25 cellular contexts compared by ENCODE assay signal in genomic region chr13:39450176-39450575, GRCh38.
"Had no signal": no experiment of that assay in that cellular context is flagged by ENCODE, and none has a peak within 500 bp of the region (broad histone marks: within the 10 kb centered on the region; RNA-seq: fewer than 3 reads in every experiment).

No MANE protein-coding gene starts in this region.

- H3K4me3 Mint-ChIP-seq: activated B cell treated with CpG ODN at 0.5 μM for 24 hours; activated CD4-positive, alpha-beta memory T cell treated with anti-CD3 and anti-CD28 coated beads for 36 hours; activated CD4-positive, alpha-beta T cell treated with anti-CD3 and anti-CD28 coated beads, Interleukin-2, amount 10 ng/mL, durations not matched to agents 24 days and 14 days; activated naive CD4-positive, alpha-beta T cell treated with anti-CD3 and anti-CD28 coated beads for 36 hours; activated naive CD8-positive, alpha-beta T cell; activated T-cell treated with anti-CD3 and anti-CD28 coated beads, Interleukin-2, amount 50 U/mL, for 4 hours; T-helper 1 cell treated with Interleukin-12 subunit alpha and Interleukin-12 subunit beta and Interleukin-4 antibody, amounts not matched to agents 30 μg/mL and 1 μg/mL, for 36 hours had no signal

- H3K36me3 Mint-ChIP-seq: activated CD4-positive, alpha-beta memory T cell treated with anti-CD3 and anti-CD28 coated beads for 36 hours; activated naive CD8-positive, alpha-beta T cell had no signal

- H3K27me3 Mint-ChIP-seq: activated B cell treated with CpG ODN at 0.5 μM for 24 hours had no signal

- ATAC-seq: activated T-cell treated with anti-CD3 and anti-CD28 coated beads, Interleukin-2, amount 50 U/mL, for 4 hours; PC-3 had no signal

- H3K9me3 Mint-ChIP-seq: activated B cell treated with CpG ODN at 0.5 μM for 24 hours; activated CD4-positive, alpha-beta memory T cell treated with anti-CD3 and anti-CD28 coated beads for 36 hours; activated CD4-positive, alpha-beta T cell treated with anti-CD3 and anti-CD28 coated beads, Interleukin-2, amount 10 ng/mL, durations not matched to agents 24 days and 14 days; activated naive CD4-positive, alpha-beta T cell treated with anti-CD3 and anti-CD28 coated beads for 36 hours; activated T-cell treated with anti-CD3 and anti-CD28 coated beads, Interleukin-2, amount 50 U/mL, for 4 hours; T-helper 1 cell treated with Interleukin-12 subunit alpha and Interleukin-12 subunit beta and Interleukin-4 antibody, amounts not matched to agents 30 μg/mL and 1 μg/mL, for 36 hours had no signal

- DNase-seq: activated B cell treated with CpG ODN at 0.5 μM for 24 hours; activated CD4-positive, alpha-beta memory T cell treated with anti-CD3 and anti-CD28 coated beads for 36 hours; activated CD4-positive, alpha-beta T cell treated with anti-CD3 and anti-CD28 coated beads for 1 hour; activated CD4-positive, alpha-beta T cell treated with anti-CD3 and anti-CD28 coated beads, Interleukin-2, amount 10 ng/mL, durations not matched to agents 24 days and 14 days; activated CD8-positive, alpha-beta memory T cell treated with anti-CD3 and anti-CD28 coated beads for 24 hours; activated gamma-delta T cell; activated naive CD4-positive, alpha-beta T cell treated with anti-CD3 and anti-CD28 coated beads for 36 hours; activated T-cell treated with anti-CD3 and anti-CD28 coated beads, Interleukin-2, amount 50 U/mL, for 4 hours; amygdala; brain microvascular endothelial cell; MG63; MV-4-11; NCI-H1105; NCI-H1436; NCI-H1694 treated with DMSO at 0.1 percent for 48 hours; NCI-H2029 treated with DMSO at 0.1 percent for 48 hours; NCI-H345; NCI-H510A treated with DMSO at 0.1 percent for 48 hours; NCI-H69; NK-92 treated with Interleukin-12 subunit alpha and Interleukin-12 subunit beta, amount 100 ng/mL, for 24 hours; PC-3; SHP77 treated with DMSO at 0.1 percent for 48 hours had no signal

- H3K4me3 ChIP-seq: cardiac muscle cell, MG63 had no signal

- H3K27ac Mint-ChIP-seq: activated B cell treated with CpG ODN at 0.5 μM for 24 hours; activated CD4-positive, alpha-beta memory T cell treated with anti-CD3 and anti-CD28 coated beads for 36 hours; activated CD4-positive, alpha-beta T cell treated with anti-CD3 and anti-CD28 coated beads, Interleukin-2, amount 10 ng/mL, durations not matched to agents 24 days and 14 days; activated naive CD4-positive, alpha-beta T cell treated with anti-CD3 and anti-CD28 coated beads for 36 hours; activated naive CD8-positive, alpha-beta T cell; T-helper 1 cell treated with Interleukin-12 subunit alpha and Interleukin-12 subunit beta and Interleukin-4 antibody, amounts not matched to agents 30 μg/mL and 1 μg/mL, for 36 hours had no signal

- H3K4me1 Mint-ChIP-seq: activated CD4-positive, alpha-beta T cell treated with anti-CD3 and anti-CD28 coated beads, Interleukin-2, amount 10 ng/mL, durations not matched to agents 24 days and 14 days had no signal
